Comparison of ENCODE assay signal across 20 cellular contexts in genomic region chr3:171690291-171690690, GRCh38.
DNase-seq lines count a peak whose midpoint lies in the region; ATAC-seq, FAIRE-seq and TF ChIP-seq lines count a peak whose summit lies in the region.
"Had no signal": no experiment of that assay in that cellular context is flagged by ENCODE, and none has a peak within 500 bp of the region (broad histone marks: within the 10 kb centered on the region; RNA-seq: fewer than 3 reads in every experiment).

No MANE protein-coding gene starts in this region.

- no peak overlapping the region for H2AFZ ChIP-seq in GM12878 (ENCODE audit: control insufficient read depth, low read depth, low read length)

- H3K36me3 ChIP-seq in GM12878 (ENCODE audit: control insufficient read depth in 2 of 2, insufficient read depth in 2 of 2, low read length in 1 of 2) (no peaks in the 10 kb centered on the region), HAP-1 (replicated peaks) (no peaks in the 10 kb centered on the region)
- H3K36me3 ChIP-seq: ascending aorta had no signal

- SMC1A ChIA-PET in GM12878 (lab: Charles Lee; ENCODE audit: uncharacterized antibody, unreplicated experiment) = interaction anchor here (1.4 to 4.2 kb wide), 7 partner anchors 10 to 144 kb away, joined by 4 to 46 read pairs (median 4); no protein-coding TSS in a partner anchor

- in situ Hi-C loops in GM12878 (cut with MboI) (no loop called here), HAP-1 (cut with MboI; ENCODE audit: low sequenced_read_pairs) (no loop called here)

- BruUV-seq in GM12878 (replicated peaks; lab: Mats Ljungman, UMichigan) = no TSS peak

- TF ChIP-seq CTCF in D721Med (IDR thresholded peaks at IDR 0.05; ENCODE audit: insufficient read depth, missing control alignments) = no peak
- TF ChIP-seq CTCF in GM12878 (IDR thresholded peaks at IDR 0.05 in 2 of 3, conservative IDR thresholded peaks at IDR 0.05 in 1 of 3; ENCODE audit: control insufficient read depth in 2 of 3, extremely low read depth in 1 of 3, insufficient read depth in 1 of 3, low read depth in 3 of 3, low read length in 3 of 3) = no peak

- POLR2A ChIA-PET in GM12878 (lab: Charles Lee) = interaction anchor here (0.6 kb wide), 1 partner anchor 107 kb away, joined by 3 read pairs; no protein-coding TSS in a partner anchor

- no peak for DNase-seq in D721Med (ENCODE audit: insufficient read length, low spot score)
- DNase-seq in GM19239 (ENCODE audit: insufficient read length, low spot score) = no peak
- peak; percentile 33 for DNase-seq in NAMALWA (ENCODE audit: low spot score)
- peak; percentile 21 for DNase-seq in GM12878 (ENCODE audit: low read depth, low spot score)
- DNase-seq in HAP-1 (ENCODE audit: low spot score in 2 of 2) = no peak
- no peak for DNase-seq in NCI-H146 treated with DMSO at 0.1 percent for 48 hours (lab: John Stamatoyannopoulos, UW; ENCODE audit: unreplicated experiment)
- DNase-seq in superior temporal gyrus (ENCODE audit: extremely low spot score) = no peak
- no peak for DNase-seq in stimulated activated CD4-positive, alpha-beta T cell treated with anti-CD3 and anti-CD28 coated beads, Interleukin-4, amount 100 ng/mL, for 1 hour
- DNase-seq: activated CD4-positive, alpha-beta T cell treated with anti-CD3 and anti-CD28 coated beads, Interleukin-2, amount 10 ng/mL, durations not matched to agents 7 days and 5 days; activated T-cell treated with anti-CD3 and anti-CD28 coated beads, Interleukin-2, amount 50 U/mL, for 4 hours; DMS153; glutamatergic neuron; NCI-H1105; NCI-H2227 treated with DMSO at 0.1 percent for 48 hours; small intestine; T-helper 17 cell had no signal

- peak; percentile 74 for ATAC-seq in GM12878
- ATAC-seq: activated T-cell treated with anti-CD3 and anti-CD28 coated beads, Interleukin-2, amount 50 U/mL, for 4 hours; T-helper 17 cell had no signal

- no peak overlapping the region; the same call in 1 of the 2 replicates for H3K4me2 ChIP-seq in GM12878 (ENCODE audit: control insufficient read depth, insufficient read depth)

- peak; percentile 32 for FAIRE-seq in D721Med (lab: Jason Lieb, UNC)
- peak; percentile 81 for FAIRE-seq in GM19239 (lab: Jason Lieb, UNC)
- FAIRE-seq in GM12878 (lab: Jason Lieb, UNC) = no peak
- FAIRE-seq: islet of Langerhans, RCC 7860, small intestine had no signal

- H3K4me3 ChIP-seq in GM12878 = no peak overlapping the region
- no peak overlapping the region for H3K4me3 ChIP-seq in HAP-1
- H3K4me3 ChIP-seq: ascending aorta, coronary artery had no signal

- H3K27me3 ChIP-seq in GM12878 (replicated peaks in 1 of 2; ENCODE audit: control insufficient read depth in 2 of 2, insufficient read depth in 2 of 2, low read length in 1 of 2) (no peaks in the 10 kb centered on the region), HAP-1 (ENCODE audit: low read depth) (no peaks in the 10 kb centered on the region)
- H3K27me3 ChIP-seq: ascending aorta had no signal

- H3K27ac ChIP-seq in GM12878 (ENCODE audit: control insufficient read depth, insufficient read depth) = peak overlapping the region; percentile 23
- H3K27ac ChIP-seq: ascending aorta, coronary artery had no signal

- RAD21 ChIA-PET in GM12878 (lab: Charles Lee; ENCODE audit: unreplicated experiment) = interaction anchor here (0.6 to 3.5 kb wide), 5 partner anchors 29 to 696 kb away, joined by 3 to 33 read pairs (median 3); no protein-coding TSS in a partner anchor

- intact Hi-C loops in GM12878 (cut with micrococcal nuclease; ENCODE audit: unreplicated experiment) = no loop called here

- no peaks in the 10 kb centered on the region for H3K79me2 ChIP-seq in GM12878 (ENCODE audit: control insufficient read depth, insufficient read depth, low read length)

- H3K4me1 ChIP-seq in GM12878 (ENCODE audit: control insufficient read depth, insufficient read depth, low read length) = peaks cover 3% of the 10 kb centered on the region; the same call in 1 of the 2 replicates
- no peaks in the 10 kb centered on the region; the same call in 1 of the 2 replicates for H3K4me1 ChIP-seq in HAP-1

- TF ChIP-seq POLR2A in GM12878 (IDR thresholded peaks at IDR 0.05; ENCODE audit: low read depth, low read length) = no peak

- no peaks in the 10 kb centered on the region for H4K20me1 ChIP-seq in GM12878 (ENCODE audit: control insufficient read depth, insufficient read depth)

- TF ChIP-seq EP300 in GM12878 (IDR thresholded peaks at IDR 0.05; ENCODE audit: borderline replicate concordance in 1 of 2, control insufficient read depth in 1 of 2, low read depth in 2 of 2, low read length in 2 of 2) = no peak

- H3K9me3 ChIP-seq in GM12878 (replicated peaks; ENCODE audit: control insufficient read depth, insufficient read depth, low read length) = no peaks in the 10 kb centered on the region; the same call in 2 of the 3 replicates
- no peaks in the 10 kb centered on the region for H3K9me3 ChIP-seq in HAP-1
- H3K9me3 ChIP-seq: ascending aorta had no signal

- CTCF ChIA-PET in GM12878 (lab: Yijun Ruan, JAX) = interaction anchor here (1.2 to 2.8 kb wide), 4 partner anchors 82 to 641 kb away, joined by 5 to 16 read pairs (median 12); no protein-coding TSS in a partner anchor

- TF ChIP-seq RAD21 in GM12878 (IDR thresholded peaks at IDR 0.05; ENCODE audit: insufficient read depth, low read depth, low read length) = no peak

- H3K9ac ChIP-seq in GM12878 (ENCODE audit: control insufficient read depth, insufficient read depth, low read length) = no peak overlapping the region

TF ChIP-seq in GM12878, 131 proteins besides CTCF, POLR2A, EP300 and RAD21:
- no peak for TF ChIP-seq GATAD2B (conservative IDR thresholded peaks at IDR 0.05; ENCODE audit: low read depth)
- TF ChIP-seq IKZF2 (IDR thresholded peaks at IDR 0.05) = peak; percentile 21 to 23; a peak in 2 of 4 replicates
- no peak for TF ChIP-seq YBX1 (IDR thresholded peaks at IDR 0.05)
- TF ChIP-seq PAX8 (IDR thresholded peaks at IDR 0.05) = no peak
- peak; percentile 20 for TF ChIP-seq SKIL (IDR thresholded peaks at IDR 0.05; ENCODE audit: low read depth, poor library complexity, severe bottlenecking)
- no peak for TF ChIP-seq TARDBP (IDR thresholded peaks at IDR 0.05; ENCODE audit: borderline replicate concordance)
- no peak for TF ChIP-seq STAT1 (conservative IDR thresholded peaks at IDR 0.05)
- 0 out of 2 replicates have a peak, but pooled peaks have one; percentile 36 for TF ChIP-seq RELB (IDR thresholded peaks at IDR 0.05; ENCODE audit: low read depth)
- peak; percentile 37; the same call in 1 of the 2 replicates for TF ChIP-seq NBN (IDR thresholded peaks at IDR 0.05)

Comparison
In these comparisons a context has a peak if more than half of its experiments do, and no peak if none do; other contexts are left out.
1. DNase-seq: peak in NAMALWA (single experiment) and GM12878 (single experiment); none in D721Med (single experiment), GM19239 (single experiment), HAP-1 (0 of 2), NCI-H146 treated with DMSO at 0.1 percent for 48 hours (single experiment), superior temporal gyrus (single experiment) and stimulated activated CD4-positive, alpha-beta T cell treated with anti-CD3 and anti-CD28 coated beads, Interleukin-4, amount 100 ng/mL, for 1 hour (single experiment).